In genomic region chr7:156943091-156944041, GRCh38 we compare ENCODE assay signal across 11 cellular contexts. TPM values are rescaled to one million over a fixed set of nuclear protein-coding genes. Genes with fewer than 3 reads are reported as not detected.
DNase-seq lines count a peak whose midpoint lies in the region; ATAC-seq and TF ChIP-seq lines count a peak whose summit lies in the region.
"Had no signal": no experiment of that assay in that cellular context is flagged by ENCODE, and none has a peak within 500 bp of the region (broad histone marks: within the 10 kb centered on the region; RNA-seq: fewer than 3 reads in every experiment).

No MANE protein-coding gene starts in this region.

- H3K9me3 ChIP-seq in HUES6 (ENCODE audit: control insufficient read depth, insufficient read depth, low read depth, low read length) (peaks cover 9% of the 10 kb centered on the region), MG63 (no peaks in the 10 kb centered on the region)

- H3K27me3 ChIP-seq in HUES6 (ENCODE audit: control insufficient read depth, insufficient read depth, low read length) = peaks cover 34% of the 10 kb centered on the region
- no peaks in the 10 kb centered on the region for H3K27me3 ChIP-seq in MG63

- H3K36me3 ChIP-seq in HUES6 (ENCODE audit: control insufficient read depth, insufficient read depth, low read length) (no peaks in the 10 kb centered on the region), MG63 (no peaks in the 10 kb centered on the region)

- POLR2A ChIA-PET in GM10248 (lab: Yijun Ruan, JAX) = no interaction called here

- H3K27me3 Mint-ChIP-seq in memory B cell = peaks cover 12% of the 10 kb centered on the region

- CTCF ChIA-PET in GM10248 (lab: Yijun Ruan, JAX) = interaction anchor here (0.9 to 1.4 kb wide), 2 partner anchors 27 to 331 kb away, joined by 3 to 8 read pairs; no protein-coding TSS in a partner anchor

- H3K27ac Mint-ChIP-seq in memory B cell = no peak overlapping the region

- no peak overlapping the region for H3K9ac ChIP-seq in HUES6 (ENCODE audit: low read length)

- TF ChIP-seq CTCF in GM10248 (IDR thresholded peaks at IDR 0.05; ENCODE audit: control extremely low read depth, extremely low read depth, low read depth, missing control alignments) = no peak

- DNase-seq in DMS53 (lab: John Stamatoyannopoulos, UW) = peak; percentile 74
- peak; percentile 26 to 30 for DNase-seq in T47D (ENCODE audit: low read depth in 1 of 2, low spot score in 1 of 2)
- no peak for DNase-seq in memory B cell (ENCODE audit: low spot score in 2 of 2)
- no peak for DNase-seq in MG63
- DNase-seq in GM10248 (ENCODE audit: extremely low spot score) = no peak
- no peak for DNase-seq in NCI-H1436 (lab: John Stamatoyannopoulos, UW)
- DNase-seq: Caco-2, NCI-H2081 treated with DMSO at 0.1 percent for 48 hours, nucleus accumbens had no signal

- H3K4me1 Mint-ChIP-seq in memory B cell = peaks cover 2% of the 10 kb centered on the region

- H3K4me3 ChIP-seq in HUES6 (ENCODE audit: low read depth, low read length) (peak overlapping the region; percentile 19; the same call in 1 of the 2 replicates), MG63 (no peak overlapping the region)

- peaks cover 8% of the 10 kb centered on the region for H3K9me3 Mint-ChIP-seq in memory B cell

- no peaks in the 10 kb centered on the region for H3K36me3 Mint-ChIP-seq in memory B cell

- H3K4me1 ChIP-seq in HUES6 (ENCODE audit: control insufficient read depth, insufficient read depth, low read length) = peaks cover 8% of the 10 kb centered on the region; the same call in 1 of the 2 replicates
- H3K4me1 ChIP-seq: Caco-2 had no signal

- peak; percentile 63 for ATAC-seq in memory B cell (ENCODE audit: low read depth)
- ATAC-seq in HG02981 (IDR thresholded peaks at IDR 0.05; ENCODE audit: unreplicated experiment) = no peak

- H3K4me3 Mint-ChIP-seq in memory B cell = peak overlapping the region; percentile 51

- no peak overlapping the region for H3K27ac ChIP-seq in HUES6 (ENCODE audit: low read depth, low read length)

- in situ Hi-C loops in T47D (cut with HindIII; ENCODE audit: low pct_unique_long_range_greater_than_20kb, low sequenced_read_pairs) = no loop called here

RNA-seq across cellular contexts. Expression of gene NOM1, which starts 6.1 kb away (rescaled TPM):
- total RNA-seq in MG63 (2014; rRNA removed; shearing (Covaris generic); ENCODE audit: low replicate concordance) = 1.9 and 5.6 TPM in 2 replicates

RNA-seq across cellular contexts. Expression of gene LMBR1, which starts 50.4 kb away (rescaled TPM):
- total RNA-seq in MG63 (2014; rRNA removed; shearing (Covaris generic); ENCODE audit: low replicate concordance) = 23.8 and 60.9 TPM in 2 replicates

Comparison
In these comparisons a context has a peak if more than half of its experiments do, and no peak if none do; other contexts are left out.
1. DNase-seq: peak in DMS53 (single experiment) and T47D (2 of 2); none in memory B cell (0 of 2), MG63 (single experiment), GM10248 (single experiment) and NCI-H1436 (single experiment).